ENCODE assay signal across 35 cellular contexts in the genomic region with DNA sequence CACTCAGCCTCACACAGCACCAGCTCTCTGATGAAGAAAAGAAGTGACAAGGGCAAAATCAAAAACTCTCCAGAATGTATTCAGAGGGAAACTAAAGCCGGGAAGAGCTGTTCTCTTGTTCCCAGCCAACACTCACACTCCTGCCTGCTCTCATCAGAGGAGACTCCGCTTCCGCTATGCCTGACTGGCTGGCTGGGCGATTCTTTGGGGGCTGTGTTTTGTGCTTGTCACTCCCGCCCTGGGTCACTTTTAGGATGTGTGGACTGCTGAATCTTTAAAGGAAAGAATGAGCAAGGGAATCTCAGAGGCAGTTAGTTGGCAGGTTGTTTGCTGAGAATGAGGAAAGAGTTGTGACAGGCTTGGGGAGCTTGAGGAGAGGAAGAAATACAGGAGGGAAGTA. TPM values are rescaled to one million over a fixed set of nuclear protein-coding genes. Genes with fewer than 3 reads are reported as not detected.
"Had no signal": no experiment of that assay in that cellular context is flagged by ENCODE, and none has a peak within 500 bp of the region (broad histone marks: within the 10 kb centered on the region; RNA-seq: fewer than 3 reads in every experiment).

No MANE protein-coding gene starts in this region.

- H3K4me2 ChIP-seq: KMS-11, PC-9 had no signal

- H3K4me3 ChIP-seq: PC-9, SJCRH30, SK-N-MC had no signal

- H3K9me3 ChIP-seq: SJCRH30 had no signal

- H3K27me3 ChIP-seq: brain microvascular endothelial cell, SJCRH30 had no signal

- H3K27ac ChIP-seq: brain microvascular endothelial cell, KMS-11, PC-9, RWPE1, SJCRH30, SK-N-MC had no signal

- H3K9ac ChIP-seq: KMS-11 had no signal

- H3K36me3 ChIP-seq: brain microvascular endothelial cell, SJCRH30 had no signal

- ATAC-seq: activated CD8-positive, alpha-beta T cell treated with anti-CD3 and anti-CD28 coated beads for 36 hours; activated T-cell treated with anti-CD3 and anti-CD28 coated beads, Interleukin-2, amount 50 U/mL, for 72 hours; activated T-helper 17 cell treated with anti-CD3 and anti-CD28 coated beads, Interleukin-2, amount 50 U/mL, for 72 hours had no signal

- H2AFZ ChIP-seq: PC-9 had no signal

- DNase-seq: activated CD4-positive, alpha-beta T cell treated with anti-CD3 and anti-CD28 coated beads, Interleukin-2, amount 10 ng/mL, durations not matched to agents 24 days and 14 days; activated CD4-positive, alpha-beta T cell treated with anti-CD3 and anti-CD28 coated beads, Interleukin-2, amount 50 U/mL, for 4 hours; activated CD8-positive, alpha-beta T cell treated with anti-CD3 and anti-CD28 coated beads for 36 hours; activated effector memory CD4-positive, alpha-beta T cell treated with anti-CD3 and anti-CD28 coated beads, Interleukin-2, amount 50 U/mL, for 16 hours; activated naive CD4-positive, alpha-beta T cell; activated naive CD4-positive, alpha-beta T cell treated with anti-CD3 and anti-CD28 coated beads, Interleukin-2, amount 50 U/mL, for 16 hours; activated naive CD8-positive, alpha-beta T cell treated with anti-CD3 and anti-CD28 coated beads for 36 hours; activated T-cell treated with anti-CD3 and anti-CD28 coated beads, Interleukin-2, amount 50 U/mL, for 1 hour; activated T-cell treated with anti-CD3 and anti-CD28 coated beads, Interleukin-2, amount 50 U/mL, for 72 hours; amniotic stem cell; aorta; brain microvascular endothelial cell; MM.1S; NCI-H1092 treated with DMSO at 0.1 percent for 48 hours; NCI-H1417; NCI-H146; NCI-H187; NCI-H2029 treated with DMSO at 0.1 percent for 48 hours; NCI-H2107; NCI-H2171; NCI-H510A; NCI-H526; NCI-H748 treated with DMSO at 0.1 percent for 48 hours; PC-9; SHP77; SJCRH30; T1000 had no signal

- H3K4me1 ChIP-seq: SJCRH30 had no signal

RNA-seq across cellular contexts. Expression of a gene that starts 54.6 kb away (rescaled TPM):
- total RNA-seq: activated CD4-positive, alpha-beta T cell treated with anti-CD3 and anti-CD28 coated beads, Interleukin-2, amount 10 ng/mL, durations not matched to agents 24 days and 14 days; activated CD8-positive, alpha-beta memory T cell treated with anti-CD3 and anti-CD28 coated beads for 36 hours; activated CD8-positive, alpha-beta T cell treated with anti-CD3 and anti-CD28 coated beads for 36 hours; activated naive CD8-positive, alpha-beta T cell treated with anti-CD3 and anti-CD28 coated beads for 36 hours; activated T-helper 17 cell treated with anti-CD3 and anti-CD28 coated beads, Interleukin-2, amount 50 U/mL, for 72 hours; OCI-LY7; T-helper 1 cell treated with Interleukin-12 subunit alpha and Interleukin-12 subunit beta and Interleukin-4 antibody, amounts not matched to agents 30 ng/mL and 1 ng/mL, for 36 hours; T-helper 2 cell treated with Interferon-gamma antibody and Interleukin-4, amounts not matched to agents 100 ng/mL and 5 ng/mL, for 36 hours had no signal
